Comparison of ENCODE assay signal across 16 cellular contexts in the genomic region with DNA sequence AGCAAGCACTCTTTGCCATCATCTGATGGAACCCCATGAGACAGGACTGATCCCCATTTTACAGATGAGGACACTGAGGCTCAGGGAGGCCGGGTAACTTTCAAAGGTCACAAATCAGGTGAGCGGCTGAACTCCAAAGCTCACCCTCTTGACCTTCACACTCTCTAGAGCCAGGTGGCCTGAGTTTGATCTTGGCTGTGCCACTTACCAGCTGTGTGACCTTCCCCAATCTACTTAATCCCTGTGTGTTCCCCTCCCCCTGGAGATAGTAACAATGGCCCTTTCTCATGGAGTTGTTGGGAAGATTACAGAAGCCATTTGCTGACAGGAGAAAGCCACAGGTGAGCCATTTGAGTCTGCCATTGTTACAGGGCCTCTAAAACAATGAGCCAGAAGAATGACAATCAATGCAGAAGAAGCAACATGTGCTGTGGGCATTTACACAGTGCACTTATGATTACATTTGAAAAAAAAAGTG. TPM values are rescaled to one million over a fixed set of nuclear protein-coding genes. Genes with fewer than 3 reads are reported as not detected.
A peak's percentile ranks its signal among the peaks of the same experiment; 100 is the strongest.
DNase-seq lines count a peak whose midpoint lies in the region; ATAC-seq and TF ChIP-seq lines count a peak whose summit lies in the region.
"Had no signal": no experiment of that assay in that cellular context is flagged by ENCODE, and none has a peak within 500 bp of the region (broad histone marks: within the 10 kb centered on the region; RNA-seq: fewer than 3 reads in every experiment).

No MANE protein-coding gene starts in this region.

- H3K4me1 ChIP-seq in HEK293 (ENCODE audit: control insufficient read depth, insufficient read depth, low read length) (no peaks in the 10 kb centered on the region), BE2C (no peaks in the 10 kb centered on the region)
- H3K4me1 ChIP-seq: A549 had no signal

- DNase-seq in COR-L47 (lab: John Stamatoyannopoulos, UW), result peak; percentile 53
- DNase-seq in NCI-H748 (lab: John Stamatoyannopoulos, UW; ENCODE audit: unreplicated experiment), result peak; percentile 74
- DNase-seq in iPS DF 19.7 (ENCODE audit: low read depth, low spot score), result peak; percentile 79
- DNase-seq in middle frontal gyrus (ENCODE audit: extremely low spot score, low spot score), result no peak
- DNase-seq in BE2C, result no peak
- no peak for DNase-seq in NCI-H2107 treated with DMSO at 0.1 percent for 48 hours (lab: John Stamatoyannopoulos, UW; ENCODE audit: unreplicated experiment)
- DNase-seq: KBM-7, NCI-H526 treated with DMSO at 0.1 percent for 48 hours, T-helper 1 cell had no signal

- H3K9me3 ChIP-seq in HEK293 (ENCODE audit: control insufficient read depth, insufficient read depth, low read depth, low read length) (no peaks in the 10 kb centered on the region), BE2C (no peaks in the 10 kb centered on the region; the same call in 1 of the 2 replicates)
- H3K9me3 ChIP-seq: A549 had no signal

- peaks cover 8% of the 10 kb centered on the region; the same call in 1 of the 2 replicates for H3K27me3 ChIP-seq in BE2C

- H3K27ac ChIP-seq in HEK293 (ENCODE audit: extremely low read depth, low read depth, low read length), result no peak overlapping the region
- H3K27ac ChIP-seq: A549, SK-N-MC had no signal

- CTCF ChIA-PET in HEK293 (lab: Yijun Ruan, JAX), result no interaction called here

- TF ChIP-seq CTCF in HEK293 (tag by site-specific recombination; IDR thresholded peaks at IDR 0.05) (no peak), BE2C (IDR thresholded peaks at IDR 0.05; ENCODE audit: low read depth, low read length) (no peak)

- ATAC-seq in GM21619 (IDR thresholded peaks at IDR 0.05; ENCODE audit: unreplicated experiment), result no peak
- ATAC-seq: A549, Panc1, Right ventricle myocardium inferior had no signal

- POLR2A ChIA-PET in HEK293 (lab: Yijun Ruan, JAX), result no interaction called here

- H3K4me3 ChIP-seq in HEK293 (ENCODE audit: low read depth, low read length) (no peak overlapping the region), BE2C (ENCODE audit: low read depth, low read length) (no peak overlapping the region)
- H3K4me3 ChIP-seq: A549, SK-N-MC had no signal

- H3K36me3 ChIP-seq in HEK293 (ENCODE audit: control insufficient read depth in 2 of 2, insufficient read depth in 1 of 2, low read length in 2 of 2) (peaks cover 0 to 6% of the 10 kb centered on the region in 2 experiments; a peak in 1 of 3 replicates), BE2C (no peaks in the 10 kb centered on the region)

TF ChIP-seq in HEK293, 187 proteins besides CTCF, POLR2A, EP300 and RAD21:
- no peak for TF ChIP-seq ZNF555 (tag by site-specific recombination; conservative IDR thresholded peaks at IDR 0.05)
- TF ChIP-seq SCRT2 (tag by site-specific recombination; IDR thresholded peaks at IDR 0.05), result peak; percentile 71
- TF ChIP-seq SCRT1 (tag by site-specific recombination; IDR thresholded peaks at IDR 0.05; ENCODE audit: borderline replicate concordance), result peak; percentile 77

RNA-seq across cellular contexts. Expression of a gene that starts 34.5 kb away (rescaled TPM):
- polyA plus RNA-seq in BE2C (2012; ENCODE audit: insufficient read depth, insufficient read length, low read depth), result 1.1 TPM
- polyA plus RNA-seq: CD14-positive monocyte had no signal

Comparison
In these comparisons a context has a peak if more than half of its experiments do, and no peak if none do; other contexts are left out.
1. DNase-seq: peak in COR-L47 (single experiment), NCI-H748 (single experiment) and iPS DF 19.7 (single experiment); none in middle frontal gyrus (single experiment), BE2C (single experiment) and NCI-H2107 treated with DMSO at 0.1 percent for 48 hours (single experiment).